ENCODE assay signal across 8 cellular contexts in genomic region chr2:85750509-85751299, GRCh38. TPM values are rescaled to one million over a fixed set of nuclear protein-coding genes. Genes with fewer than 3 reads are reported as not detected.
A peak's percentile ranks its signal among the peaks of the same experiment; 100 is the strongest.
DNase-seq lines count a peak whose midpoint lies in the region; ATAC-seq and TF ChIP-seq lines count a peak whose summit lies in the region.

No MANE protein-coding gene starts in this region.

- H3K4me3 ChIP-seq in BJ (ENCODE audit: low read depth, low read length), result no peak overlapping the region
- no peak overlapping the region for H3K4me3 ChIP-seq in HCT116 (replicated peaks in 1 of 2; ENCODE audit: low read depth in 1 of 2, low read length in 2 of 2)
- H3K4me3 ChIP-seq in ovary, result no peak overlapping the region
- H3K4me3 ChIP-seq in upper lobe of left lung, result no peak overlapping the region

- WGBS in ovary, 3 donors, result 45 to 50% (median 48%) methylated on average over 10 of the region's 10 CpGs
- 46 to 49% methylated on average over 8 to 10 of the region's 10 CpGs for WGBS in upper lobe of left lung, 2 donors

- DNase-seq in BJ (ENCODE audit: low read depth), result no peak
- peak; percentile 47 for DNase-seq in HCT116 (ENCODE audit: low read depth, low spot score)
- DNase-seq in RPMI8226, result peak; percentile 81
- peak; percentile 54 for DNase-seq in activated naive CD4-positive, alpha-beta T cell treated with Interleukin-2 at 50 U/mL for 16 hours
- peak; percentile 77 for DNase-seq in germinal center (ENCODE audit: low spot score)
- DNase-seq in ovary, result peak; percentile 67 to 81 (median 75)
- peak in 1 of 2 donors; percentile 83 for DNase-seq in upper lobe of left lung

- RAD21 ChIA-PET in HCT116 (lab: Charles Lee; ENCODE audit: low non-redundant PET in 1 of 2, low total read pairs in 2 of 2, uncharacterized antibody in 2 of 2, unreplicated experiment in 2 of 2), result interaction anchor here (0.6 to 2.3 kb wide), 4 partner anchors 10 to 63 kb away, joined by 3 to 7 read pairs (median 4); no protein-coding TSS in a partner anchor

- H3K9me3 ChIP-seq in HCT116 (ENCODE audit: control insufficient read depth in 1 of 2, insufficient read depth in 1 of 2, low read depth in 1 of 2, low read length in 2 of 2), result no peaks in the 10 kb centered on the region
- H3K9me3 ChIP-seq in ovary, result no peaks in the 10 kb centered on the region
- no peaks in the 10 kb centered on the region for H3K9me3 ChIP-seq in upper lobe of left lung

- intact Hi-C loops in HCT116 (cut with micrococcal nuclease) (loop anchor here (1.0 to 2.0 kb wide), 3 partner anchors 54 to 72 kb away; no protein-coding TSS in a partner anchor), ovary (cut with DNase I) (loop anchor here in 1 of 4 donors (5.0 kb wide), 1 partner anchor 47 kb away; no protein-coding TSS in a partner anchor)

- CTCF ChIA-PET in BJ (lab: Yijun Ruan, JAX) (interaction anchor here (0.7 to 10.9 kb wide), 20 partner anchors 10 to 114 kb away, joined by 3 to 245 read pairs (median 4); no protein-coding TSS in a partner anchor), HCT116 (lab: Charles Lee) (interaction anchor here (0.6 to 4.4 kb wide), 11 partner anchors 8 to 76 kb away, joined by 3 to 41 read pairs (median 5); no protein-coding TSS in a partner anchor)

- BruUV-seq in HCT116 (replicated peaks; lab: Mats Ljungman, UMichigan), result no TSS peak

- POLR2A ChIA-PET in BJ (lab: Charles Lee) (interaction anchor here (1.0 kb wide), 1 partner anchor 9 kb away, joined by 17 read pairs; no protein-coding TSS in a partner anchor), HCT116 (lab: Charles Lee) (no interaction called here)

- H3K36me3 ChIP-seq in BJ (ENCODE audit: control insufficient read depth, insufficient read depth, low read length), result no peaks in the 10 kb centered on the region
- no peaks in the 10 kb centered on the region for H3K36me3 ChIP-seq in HCT116 (ENCODE audit: control insufficient read depth in 1 of 2, insufficient read depth in 2 of 2, low read length in 2 of 2)
- no peaks in the 10 kb centered on the region for H3K36me3 ChIP-seq in ovary
- no peaks in the 10 kb centered on the region for H3K36me3 ChIP-seq in upper lobe of left lung

- TF ChIP-seq EP300 in ovary (IDR thresholded peaks at IDR 0.05), result no peak
- TF ChIP-seq EP300 in upper lobe of left lung (IDR thresholded peaks at IDR 0.05), result no peak

- H3K27ac ChIP-seq in HCT116 (ENCODE audit: low read depth, low read length) (no peak overlapping the region; the same call in 1 of the 2 replicates), ovary (no peak overlapping the region), upper lobe of left lung (peak overlapping the region in 3 of 4 donors; percentile 20 to 52 (median 43))

- ATAC-seq in HCT116 (peak; percentile 75), upper lobe of left lung (ENCODE audit: low FRiP score in 2 of 2) (peak; percentile 67 to 78), HG03442 (IDR thresholded peaks at IDR 0.05; ENCODE audit: unreplicated experiment) (no peak)

- no peaks in the 10 kb centered on the region for H4K20me1 ChIP-seq in HCT116 (ENCODE audit: insufficient read depth)

- H3K4me1 ChIP-seq in HCT116 (ENCODE audit: control insufficient read depth in 1 of 2, insufficient read depth in 2 of 2, low read length in 2 of 2) (peaks cover 18 to 35% of the 10 kb centered on the region in 2 experiments), ovary (ENCODE audit: insufficient read depth) (peaks cover 12% of the 10 kb centered on the region), upper lobe of left lung (peaks cover 45 to 73% (median 50%) of the 10 kb centered on the region in 4 donors)

- H3K4me2 ChIP-seq in HCT116 (ENCODE audit: low read length), result no peak overlapping the region

- TF ChIP-seq POLR2A in HCT116 (IDR thresholded peaks at IDR 0.05; ENCODE audit: borderline replicate concordance, extremely low read depth, insufficient read depth, insufficient read length) (no peak), ovary (IDR thresholded peaks at IDR 0.05) (no peak), upper lobe of left lung (IDR thresholded peaks at IDR 0.05) (no peak)

- no peak overlapping the region for H2AFZ ChIP-seq in HCT116 (ENCODE audit: low read depth, low read length, poor library complexity, severe bottlenecking)

- H3K9ac ChIP-seq in HCT116 (ENCODE audit: low read length), result no peak overlapping the region

- H3K79me2 ChIP-seq in HCT116 (ENCODE audit: insufficient read depth, low read length), result no peaks in the 10 kb centered on the region

- peak; percentile 90 for TF ChIP-seq CTCF in BJ (IDR thresholded peaks at IDR 0.05; ENCODE audit: insufficient read depth, low read depth, low read length)
- peak; percentile 89 to 94 (median 91) for TF ChIP-seq CTCF in HCT116 (IDR thresholded peaks at IDR 0.05 in 2 of 3, conservative IDR thresholded peaks at IDR 0.05 in 1 of 3; ENCODE audit: borderline replicate concordance in 1 of 3, insufficient read depth in 1 of 3, low read depth in 2 of 3, low read length in 2 of 3)
- TF ChIP-seq CTCF in ovary (IDR thresholded peaks at IDR 0.05), result peak; percentile 51 to 72 (median 67)
- TF ChIP-seq CTCF in upper lobe of left lung (IDR thresholded peaks at IDR 0.05), result peak; percentile 68 to 86 (median 82)

- H3K27me3 ChIP-seq in BJ (ENCODE audit: control insufficient read depth, insufficient read depth, low read length), result no peaks in the 10 kb centered on the region
- peaks cover 49% of the 10 kb centered on the region for H3K27me3 ChIP-seq in HCT116 (ENCODE audit: insufficient read depth, low read length)
- H3K27me3 ChIP-seq in ovary, result no peaks in the 10 kb centered on the region
- H3K27me3 ChIP-seq in upper lobe of left lung, result peaks cover 0 to 13% (median 0%) of the 10 kb centered on the region in 4 donors

- TF ChIP-seq RAD21 in HCT116 (IDR thresholded peaks at IDR 0.05; ENCODE audit: low read depth), result peak; percentile 91

- H3K9me2 ChIP-seq in HCT116 (ENCODE audit: insufficient read depth), result no peaks in the 10 kb centered on the region

TF ChIP-seq in HCT116, 20 proteins besides CTCF, POLR2A, EP300 and RAD21:
- no peak for TF ChIP-seq CEBPB (IDR thresholded peaks at IDR 0.05; ENCODE audit: low read depth)
- TF ChIP-seq EZH2phosphoT487 (IDR thresholded peaks at IDR 0.05; ENCODE audit: borderline replicate concordance), result no peak
- no peak for TF ChIP-seq ATF3 (IDR thresholded peaks at IDR 0.05)
- no peak for TF ChIP-seq FOSL1 (IDR thresholded peaks at IDR 0.05; ENCODE audit: low read depth)
- no peak for TF ChIP-seq TCF7L2 (IDR thresholded peaks at IDR 0.05; ENCODE audit: borderline replicate concordance, extremely low read depth, insufficient read depth, insufficient read length)
- TF ChIP-seq YY1 (IDR thresholded peaks at IDR 0.05; ENCODE audit: extremely low read depth, insufficient replicate concordance, low read depth, low read length), result no peak
- TF ChIP-seq SRF (IDR thresholded peaks at IDR 0.05; ENCODE audit: low read depth), result no peak
- no peak for TF ChIP-seq SP1 (IDR thresholded peaks at IDR 0.05; ENCODE audit: low read depth)
- no peak for TF ChIP-seq POLR2AphosphoS5 (IDR thresholded peaks at IDR 0.05; ENCODE audit: low read depth, low read length)
- no peak for TF ChIP-seq EZH2 (IDR thresholded peaks at IDR 0.05)
- TF ChIP-seq EGR1 (IDR thresholded peaks at IDR 0.05; ENCODE audit: low read depth), result no peak
- TF ChIP-seq JUND (IDR thresholded peaks at IDR 0.05), result no peak
- TF ChIP-seq ZNF274 (IDR thresholded peaks at IDR 0.05; ENCODE audit: low read depth, low read length), result no peak
- TF ChIP-seq REST (IDR thresholded peaks at IDR 0.05; ENCODE audit: low read depth), result no peak
- TF ChIP-seq ELF1 (IDR thresholded peaks at IDR 0.05; ENCODE audit: borderline replicate concordance, low read depth), result no peak
- TF ChIP-seq CBX3 (IDR thresholded peaks at IDR 0.05; ENCODE audit: low read depth), result no peak
- no peak for TF ChIP-seq SIN3A (IDR thresholded peaks at IDR 0.05; ENCODE audit: low read depth)

RNA-seq across cellular contexts. Expression of gene ATOH8, which starts 3.1 kb away (rescaled TPM):
- polyA plus RNA-seq in BJ (2011; rRNA removed) (12.5 and 19.5 TPM in 2 replicates), ovary (10 to 100 TPM in 1 of 2 donors, 1 to 10 TPM in 1; 9.4 to 37.3 TPM)
- polyA minus RNA-seq in BJ (2011; rRNA and poly(A)+ RNA removed), result 18.8 and 22.2 TPM in 2 replicates
- total RNA-seq in HCT116 (2021; ENCODE audit: unreplicated experiment) (0.74 TPM), ovary (10 to 100 TPM; 10.7 to 37.7 (median 29.6) TPM), upper lobe of left lung (100 to 1,000 TPM in 2 of 6 donors, 10 to 100 TPM in 4; 60.2 to 121 (median 85.1) TPM)
- polyA plus RNA-seq in HCT116 (2012), result 0.21 and 0.30 TPM in 2 replicates

RNA-seq across cellular contexts. Expression of gene GNLY, which starts 56.5 kb away (rescaled TPM):
- not detected in 2 replicates for polyA plus RNA-seq in BJ (2011; rRNA removed)
- polyA minus RNA-seq in BJ (2011; rRNA and poly(A)+ RNA removed), result not detected in 2 replicates
- 0.74 TPM for total RNA-seq in HCT116 (2021; ENCODE audit: unreplicated experiment)
- polyA plus RNA-seq in HCT116 (2012), result 0.09 and 0.17 TPM in 2 replicates
- 1 to 10 TPM in 5 of 7 donors, under 1 TPM in 2; 0.46 to 5.1 (median 1.1) TPM for total RNA-seq in ovary
- polyA plus RNA-seq in ovary, result 10 to 100 TPM in 1 of 2 donors, under 1 TPM in 1; 0.67 to 10.8 TPM
- 10 to 100 TPM; 12.2 to 24.7 (median 21.0) TPM for total RNA-seq in upper lobe of left lung

Comparison
In these comparisons a context has a peak if more than half of its experiments do, and no peak if none do; other contexts are left out.
1. H3K27ac ChIP-seq: peak in upper lobe of left lung (3 of 4); none in HCT116 (single experiment) and ovary (0 of 2).
2. Peak in every context shown above with its lines, with median percentiles within 50 percentile points of each other: CTCF ChIP-seq.